ENCODE assay signal across 8 cellular contexts in genomic region chr4:113958766-113959540, GRCh38. TPM values are rescaled to one million over a fixed set of nuclear protein-coding genes. Genes with fewer than 3 reads are reported as not detected.
DNase-seq lines count a peak whose midpoint lies in the region; ATAC-seq lines count a peak whose summit lies in the region.

No MANE protein-coding gene starts in this region.

- peaks cover 24% of the 10 kb centered on the region for H3K4me1 ChIP-seq in endocrine pancreas (ENCODE audit: control insufficient read depth, insufficient read depth, low read length)

- H3K36me3 ChIP-seq in endocrine pancreas (ENCODE audit: control insufficient read depth, insufficient read depth, low read length) = no peaks in the 10 kb centered on the region

- no peak overlapping the region for H3K9ac ChIP-seq in endocrine pancreas (ENCODE audit: control insufficient read depth, insufficient read depth, low read length)

- H3K9me3 ChIP-seq in endocrine pancreas (ENCODE audit: control insufficient read depth, low read length) = no peaks in the 10 kb centered on the region

- H3K4me3 ChIP-seq in endocrine pancreas (ENCODE audit: control insufficient read depth, insufficient read depth, low read length) = peak overlapping the region; percentile 67

- DNase-seq in NCI-H446 treated with DMSO at 0.1 percent for 48 hours (lab: John Stamatoyannopoulos, UW) (peak; percentile 82), pulmonary artery endothelial cell (ENCODE audit: low read depth, low spot score) (peak; percentile 89), medulla oblongata (ENCODE audit: extremely low spot score) (no peak)
- DNase-seq in activated CD4-positive, alpha-beta T cell treated with anti-CD3 and anti-CD28 coated beads for 48 hours = no peak
- no peak for DNase-seq in activated naive CD4-positive, alpha-beta T cell (lab: John Stamatoyannopoulos, UW)

- no peaks in the 10 kb centered on the region for H3K27me3 ChIP-seq in endocrine pancreas (ENCODE audit: control insufficient read depth, insufficient read depth, low read length)

- ATAC-seq in GM18907 (IDR thresholded peaks at IDR 0.05; ENCODE audit: unreplicated experiment) (peak; percentile 55), GM21723 (IDR thresholded peaks at IDR 0.05; ENCODE audit: unreplicated experiment) (no peak)

RNA-seq across cellular contexts. Expression of gene ARSJ, which starts 20.5 kb away (rescaled TPM):
- 77.4 and 93.5 TPM in 2 replicates for total RNA-seq in pulmonary artery endothelial cell

Comparison
In these comparisons a context has a peak if more than half of its experiments do, and no peak if none do; other contexts are left out.
1. DNase-seq: peak in NCI-H446 treated with DMSO at 0.1 percent for 48 hours (single experiment) and pulmonary artery endothelial cell (single experiment); none in medulla oblongata (single experiment), activated CD4-positive, alpha-beta T cell treated with anti-CD3 and anti-CD28 coated beads for 48 hours (single experiment) and activated naive CD4-positive, alpha-beta T cell (0 of 4).